8 cellular contexts compared by ENCODE assay signal in genomic region chr14:96126339-96126770, GRCh38.
DNase-seq lines count a peak whose midpoint lies in the region; ATAC-seq and TF ChIP-seq lines count a peak whose summit lies in the region.

No MANE protein-coding gene starts in this region.

- no peaks in the 10 kb centered on the region for H3K9me3 Mint-ChIP-seq in activated B cell treated with CpG ODN at 0.5 μM for 24 hours

- peaks cover 18% of the 10 kb centered on the region for H3K27me3 ChIP-seq in HAP-1 (ENCODE audit: low read depth)

- peak overlapping the region; percentile 68 for H3K4me3 Mint-ChIP-seq in activated B cell treated with CpG ODN at 0.5 μM for 24 hours

- peaks cover 8% of the 10 kb centered on the region for H3K27me3 Mint-ChIP-seq in activated B cell treated with CpG ODN at 0.5 μM for 24 hours

- no peaks in the 10 kb centered on the region for H3K9me3 ChIP-seq in HAP-1

- H3K36me3 ChIP-seq in HAP-1 (replicated peaks): no peaks in the 10 kb centered on the region

- peaks cover 54% of the 10 kb centered on the region for H3K4me1 Mint-ChIP-seq in activated B cell treated with CpG ODN at 0.5 μM for 24 hours

- intact Hi-C loops in activated B cell treated with CpG ODN at 0.5 μM for 24 hours (cut with micrococcal nuclease): no loop called here

- DNase-seq in CD1c-positive myeloid dendritic cell (ENCODE audit: extremely low spot score) (peak; percentile 2), activated B cell treated with CpG ODN at 0.5 μM for 24 hours (no peak), iris pigment epithelial cell (ENCODE audit: low read depth) (peak; percentile 77), HuH-7.5 (ENCODE audit: low spot score) (no peak), HAP-1 (ENCODE audit: low spot score in 2 of 2) (no peak), omental fat pad (ENCODE audit: low spot score) (no peak), NCI-H1694 (lab: John Stamatoyannopoulos, UW) (no peak)

- in situ Hi-C loops in HAP-1 (cut with MboI; ENCODE audit: low sequenced_read_pairs): no loop called here

- H3K4me3 ChIP-seq in HAP-1: no peak overlapping the region

- H3K27ac Mint-ChIP-seq in activated B cell treated with CpG ODN at 0.5 μM for 24 hours: peak overlapping the region; percentile 85

- POLR2A ChIA-PET in activated B cell treated with CpG ODN at 0.5 μM for 24 hours (lab: Charles Lee): no interaction called here

- TF ChIP-seq CTCF in activated B cell treated with CpG ODN at 0.5 μM for 24 hours (IDR thresholded peaks at IDR 0.05): no peak
- TF ChIP-seq CTCF in omental fat pad (IDR thresholded peaks at IDR 0.05): no peak

- ATAC-seq in GM21619 (IDR thresholded peaks at IDR 0.05; ENCODE audit: unreplicated experiment): peak; percentile 59
- peak; percentile 52 for ATAC-seq in activated B cell treated with CpG ODN at 0.5 μM for 24 hours (ENCODE audit: low read depth)
- ATAC-seq in omental fat pad (ENCODE audit: low FRiP score): no peak

- no peaks in the 10 kb centered on the region for H3K4me1 ChIP-seq in HAP-1

- no peaks in the 10 kb centered on the region for H3K36me3 Mint-ChIP-seq in activated B cell treated with CpG ODN at 0.5 μM for 24 hours (ENCODE audit: low read depth)

- CTCF ChIA-PET in activated B cell treated with CpG ODN at 0.5 μM for 24 hours (lab: Charles Lee): no interaction called here

Comparison
In these comparisons a context has a peak if more than half of its experiments do, and no peak if none do; other contexts are left out.
1. DNase-seq: peak in CD1c-positive myeloid dendritic cell (single experiment) and iris pigment epithelial cell (single experiment); none in activated B cell treated with CpG ODN at 0.5 μM for 24 hours (single experiment), HuH-7.5 (single experiment), HAP-1 (0 of 2), omental fat pad (single experiment) and NCI-H1694 (single experiment).